1 cellular context compared by ENCODE assay signal in the genomic region with DNA sequence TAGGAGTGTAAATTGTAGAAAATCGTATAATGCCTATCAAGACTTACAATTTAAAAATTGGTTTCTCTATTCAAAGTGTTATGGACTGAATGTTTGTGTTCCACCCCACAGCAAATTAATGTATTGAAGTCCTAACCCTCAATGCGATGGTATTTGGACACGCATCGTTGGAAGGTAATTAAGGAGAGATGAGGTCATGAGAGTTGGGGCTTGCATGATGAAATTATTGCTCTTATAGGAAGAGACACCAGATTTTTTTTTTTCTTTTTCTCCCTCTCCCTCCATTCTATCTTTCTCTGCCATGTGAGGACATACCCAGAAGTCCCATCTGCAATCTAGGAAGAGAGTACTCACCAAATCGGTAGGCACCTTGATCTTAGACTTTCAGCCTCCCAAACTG.
TF ChIP-seq lines count a peak whose summit lies in the region.

No MANE protein-coding gene starts in this region.

TF ChIP-seq in HEK293, 187 proteins besides CTCF, POLR2A, EP300 and RAD21 (continued from another document):
- TF ChIP-seq, protein P1, sequence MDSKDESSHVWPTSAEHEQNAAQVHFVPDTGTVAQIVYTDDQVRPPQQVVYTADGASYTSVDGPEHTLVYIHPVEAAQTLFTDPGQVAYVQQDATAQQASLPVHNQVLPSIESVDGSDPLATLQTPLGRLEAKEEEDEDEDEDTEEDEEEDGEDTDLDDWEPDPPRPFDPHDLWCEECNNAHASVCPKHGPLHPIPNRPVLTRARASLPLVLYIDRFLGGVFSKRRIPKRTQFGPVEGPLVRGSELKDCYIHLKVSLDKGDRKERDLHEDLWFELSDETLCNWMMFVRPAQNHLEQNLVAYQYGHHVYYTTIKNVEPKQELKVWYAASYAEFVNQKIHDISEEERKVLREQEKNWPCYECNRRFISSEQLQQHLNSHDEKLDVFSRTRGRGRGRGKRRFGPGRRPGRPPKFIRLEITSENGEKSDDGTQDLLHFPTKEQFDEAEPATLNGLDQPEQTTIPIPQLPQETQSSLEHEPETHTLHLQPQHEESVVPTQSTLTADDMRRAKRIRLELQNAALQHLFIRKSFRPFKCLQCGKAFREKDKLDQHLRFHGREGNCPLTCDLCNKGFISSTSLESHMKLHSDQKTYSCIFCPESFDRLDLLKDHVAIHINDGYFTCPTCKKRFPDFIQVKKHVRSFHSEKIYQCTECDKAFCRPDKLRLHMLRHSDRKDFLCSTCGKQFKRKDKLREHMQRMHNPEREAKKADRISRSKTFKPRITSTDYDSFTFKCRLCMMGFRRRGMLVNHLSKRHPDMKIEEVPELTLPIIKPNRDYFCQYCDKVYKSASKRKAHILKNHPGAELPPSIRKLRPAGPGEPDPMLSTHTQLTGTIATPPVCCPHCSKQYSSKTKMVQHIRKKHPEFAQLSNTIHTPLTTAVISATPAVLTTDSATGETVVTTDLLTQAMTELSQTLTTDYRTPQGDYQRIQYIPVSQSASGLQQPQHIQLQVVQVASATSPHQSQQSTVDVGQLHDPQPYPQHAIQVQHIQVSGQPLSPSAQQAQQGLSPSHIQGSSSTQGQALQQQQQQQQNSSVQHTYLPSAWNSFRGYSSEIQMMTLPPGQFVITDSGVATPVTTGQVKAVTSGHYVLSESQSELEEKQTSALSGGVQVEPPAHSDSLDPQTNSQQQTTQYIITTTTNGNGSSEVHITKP (tag by site-specific recombination; IDR thresholded peaks at IDR 0.05): peak; percentile 47
- TF ChIP-seq GLIS1 (tag by site-specific recombination; IDR thresholded peaks at IDR 0.05) (peak; percentile 22; the same call in 1 of the 2 replicates), YY2 (tag by site-specific recombination; IDR thresholded peaks at IDR 0.05) (no peak), MZF1 (tag by site-specific recombination; IDR thresholded peaks at IDR 0.05; ENCODE audit: borderline replicate concordance) (no peak), ZNF660 (tag by site-specific recombination; IDR thresholded peaks at IDR 0.05) (peak; percentile 35; the same call in 1 of the 2 replicates), ZNF16 (tag by site-specific recombination; IDR thresholded peaks at IDR 0.05; ENCODE audit: low read depth) (no peak), EGR2 (tag by site-specific recombination; IDR thresholded peaks at IDR 0.05; ENCODE audit: low read depth) (no peak), GLIS2 (tag by site-specific recombination; IDR thresholded peaks at IDR 0.05) (no peak), ZNF366 (tag by site-specific recombination; conservative IDR thresholded peaks at IDR 0.05) (peak; percentile 89), ZNF600 (tag by site-specific recombination; IDR thresholded peaks at IDR 0.05) (peak; percentile 70), KLF7 (tag by site-specific recombination; IDR thresholded peaks at IDR 0.05; ENCODE audit: borderline replicate concordance) (no peak), ZBTB21 (tag by site-specific recombination; IDR thresholded peaks at IDR 0.05) (peak; percentile 72), ZBTB17 (tag by site-specific recombination; IDR thresholded peaks at IDR 0.05) (0 out of 2 replicates have a peak, but pooled peaks have one; percentile 18), GLI4 (tag by site-specific recombination; IDR thresholded peaks at IDR 0.05) (no peak), ZNF843 (tag by site-specific recombination; IDR thresholded peaks at IDR 0.05) (0 out of 2 replicates have a peak, but pooled peaks have one; percentile 26), ZNF837 (tag by site-specific recombination; IDR thresholded peaks at IDR 0.05) (no peak), KLF8 (tag by site-specific recombination; IDR thresholded peaks at IDR 0.05) (peak; percentile 29; the same call in 1 of the 2 replicates), ZNF24 (tag by site-specific recombination; IDR thresholded peaks at IDR 0.05) (0 out of 2 replicates have a peak, but pooled peaks have one; percentile 66), PRDM1 (tag by site-specific recombination; IDR thresholded peaks at IDR 0.05) (peak; percentile 35; the same call in 1 of the 2 replicates), SP7 (tag by site-specific recombination; IDR thresholded peaks at IDR 0.05) (peak; percentile 80)
- TF ChIP-seq, protein P2, sequence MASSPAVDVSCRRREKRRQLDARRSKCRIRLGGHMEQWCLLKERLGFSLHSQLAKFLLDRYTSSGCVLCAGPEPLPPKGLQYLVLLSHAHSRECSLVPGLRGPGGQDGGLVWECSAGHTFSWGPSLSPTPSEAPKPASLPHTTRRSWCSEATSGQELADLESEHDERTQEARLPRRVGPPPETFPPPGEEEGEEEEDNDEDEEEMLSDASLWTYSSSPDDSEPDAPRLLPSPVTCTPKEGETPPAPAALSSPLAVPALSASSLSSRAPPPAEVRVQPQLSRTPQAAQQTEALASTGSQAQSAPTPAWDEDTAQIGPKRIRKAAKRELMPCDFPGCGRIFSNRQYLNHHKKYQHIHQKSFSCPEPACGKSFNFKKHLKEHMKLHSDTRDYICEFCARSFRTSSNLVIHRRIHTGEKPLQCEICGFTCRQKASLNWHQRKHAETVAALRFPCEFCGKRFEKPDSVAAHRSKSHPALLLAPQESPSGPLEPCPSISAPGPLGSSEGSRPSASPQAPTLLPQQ (tag by site-specific recombination; IDR thresholded peaks at IDR 0.05): peak; percentile 58; the same call in 1 of the 2 replicates
- TF ChIP-seq, protein P3, sequence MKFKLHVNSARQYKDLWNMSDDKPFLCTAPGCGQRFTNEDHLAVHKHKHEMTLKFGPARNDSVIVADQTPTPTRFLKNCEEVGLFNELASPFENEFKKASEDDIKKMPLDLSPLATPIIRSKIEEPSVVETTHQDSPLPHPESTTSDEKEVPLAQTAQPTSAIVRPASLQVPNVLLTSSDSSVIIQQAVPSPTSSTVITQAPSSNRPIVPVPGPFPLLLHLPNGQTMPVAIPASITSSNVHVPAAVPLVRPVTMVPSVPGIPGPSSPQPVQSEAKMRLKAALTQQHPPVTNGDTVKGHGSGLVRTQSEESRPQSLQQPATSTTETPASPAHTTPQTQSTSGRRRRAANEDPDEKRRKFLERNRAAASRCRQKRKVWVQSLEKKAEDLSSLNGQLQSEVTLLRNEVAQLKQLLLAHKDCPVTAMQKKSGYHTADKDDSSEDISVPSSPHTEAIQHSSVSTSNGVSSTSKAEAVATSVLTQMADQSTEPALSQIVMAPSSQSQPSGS (tag by site-specific recombination; IDR thresholded peaks at IDR 0.05; ENCODE audit: low read depth): peak; percentile 82
- TF ChIP-seq, protein P4, sequence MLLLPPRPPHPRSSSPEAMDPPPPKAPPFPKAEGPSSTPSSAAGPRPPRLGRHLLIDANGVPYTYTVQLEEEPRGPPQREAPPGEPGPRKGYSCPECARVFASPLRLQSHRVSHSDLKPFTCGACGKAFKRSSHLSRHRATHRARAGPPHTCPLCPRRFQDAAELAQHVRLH (tag by site-specific recombination; IDR thresholded peaks at IDR 0.05): 0 out of 2 replicates have a peak, but pooled peaks have one; percentile 12
- TF ChIP-seq, protein P5, sequence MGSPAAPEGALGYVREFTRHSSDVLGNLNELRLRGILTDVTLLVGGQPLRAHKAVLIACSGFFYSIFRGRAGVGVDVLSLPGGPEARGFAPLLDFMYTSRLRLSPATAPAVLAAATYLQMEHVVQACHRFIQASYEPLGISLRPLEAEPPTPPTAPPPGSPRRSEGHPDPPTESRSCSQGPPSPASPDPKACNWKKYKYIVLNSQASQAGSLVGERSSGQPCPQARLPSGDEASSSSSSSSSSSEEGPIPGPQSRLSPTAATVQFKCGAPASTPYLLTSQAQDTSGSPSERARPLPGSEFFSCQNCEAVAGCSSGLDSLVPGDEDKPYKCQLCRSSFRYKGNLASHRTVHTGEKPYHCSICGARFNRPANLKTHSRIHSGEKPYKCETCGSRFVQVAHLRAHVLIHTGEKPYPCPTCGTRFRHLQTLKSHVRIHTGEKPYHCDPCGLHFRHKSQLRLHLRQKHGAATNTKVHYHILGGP (tag by site-specific recombination; IDR thresholded peaks at IDR 0.05): peak; percentile 16; the same call in 1 of the 2 replicates
